22 cellular contexts compared by ENCODE assay signal in the genomic region with DNA sequence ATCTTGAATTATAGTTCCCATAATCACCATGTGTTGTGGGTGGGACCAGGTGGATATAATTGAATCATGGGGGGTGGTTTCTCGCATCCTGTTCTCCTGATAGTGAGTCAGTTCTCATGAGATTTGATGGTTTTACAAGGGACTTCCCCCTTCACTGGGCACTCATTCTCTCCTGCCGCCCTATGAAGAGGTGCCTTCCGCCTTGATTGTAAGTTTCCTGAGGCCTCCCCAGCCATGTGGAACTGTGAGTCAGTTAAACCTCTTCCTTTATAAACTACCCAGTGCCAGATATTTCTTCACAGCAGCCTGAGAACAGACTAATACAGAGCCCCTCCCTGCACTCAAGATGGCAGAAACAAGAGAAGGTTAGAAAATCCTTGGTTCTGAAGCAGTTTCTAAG. TPM values are rescaled to one million over a fixed set of nuclear protein-coding genes. Genes with fewer than 3 reads are reported as not detected.
DNase-seq lines count a peak whose midpoint lies in the region; ATAC-seq and TF ChIP-seq lines count a peak whose summit lies in the region.
"Had no signal": no experiment of that assay in that cellular context is flagged by ENCODE, and none has a peak within 500 bp of the region (broad histone marks: within the 10 kb centered on the region; RNA-seq: fewer than 3 reads in every experiment).

No MANE protein-coding gene starts in this region.

- no peak overlapping the region for H3K4ac ChIP-seq in mesendoderm (ENCODE audit: low read depth, low read length)

- WGBS in mesendoderm (ENCODE audit: extremely low coverage, insufficient coverage, low lambda C conversion rate): no CpG with 5 or more reads among the region's 3 CpGs

- H3K79me2 ChIP-seq in mesendoderm (ENCODE audit: control insufficient read depth, insufficient read depth, low read length): no peaks in the 10 kb centered on the region

- no peak overlapping the region for H2AK5ac ChIP-seq in mesendoderm (ENCODE audit: low read length)

- H3K36me3 ChIP-seq in BLaER1 (peaks cover 40% of the 10 kb centered on the region), mesendoderm (ENCODE audit: control insufficient read depth, insufficient read depth, low read length) (peaks cover 4% of the 10 kb centered on the region)
- H3K36me3 ChIP-seq: cardiac muscle cell, pancreas had no signal

- H3K36me3 Mint-ChIP-seq in activated T-cell treated with anti-CD3 and anti-CD28 coated beads, Interleukin-2, amount 50 U/mL, for 4 hours (ENCODE audit: insufficient read depth): peaks cover 28% of the 10 kb centered on the region

- H3K27ac ChIP-seq in BLaER1: no peak overlapping the region; the same call in 1 of the 2 replicates
- H3K27ac ChIP-seq in mesendoderm (ENCODE audit: low read depth, low read length): no peak overlapping the region
- no peak overlapping the region for H3K27ac ChIP-seq in caudate nucleus (ENCODE audit: low read depth, low read length)
- H3K27ac ChIP-seq: C4-2B, cardiac muscle cell, gastrocnemius medialis, pancreas, PC-9, transverse colon had no signal

- no peak overlapping the region for H3K4me3 ChIP-seq in BLaER1
- H3K4me3 ChIP-seq in mesendoderm (ENCODE audit: low read length): no peak overlapping the region
- H3K4me3 ChIP-seq: cardiac muscle cell, gastrocnemius medialis, pancreas, PC-9, smooth muscle cell, transverse colon had no signal

- no peak overlapping the region for H3K56ac ChIP-seq in mesendoderm (ENCODE audit: low read length)

- H2BK15ac ChIP-seq in mesendoderm (replicated peaks; ENCODE audit: low read depth): no peak overlapping the region

- H4K8ac ChIP-seq in mesendoderm (ENCODE audit: low read depth, low read length): no peak overlapping the region

- H3K18ac ChIP-seq in mesendoderm (ENCODE audit: low read length): no peak overlapping the region

- no peak for TF ChIP-seq CTCF in omental fat pad (IDR thresholded peaks at IDR 0.05)

- ATAC-seq in activated T-cell treated with anti-CD3 and anti-CD28 coated beads, Interleukin-2, amount 50 U/mL, for 4 hours: peak; percentile 79 to 80
- no peak for ATAC-seq in omental fat pad (ENCODE audit: low FRiP score)
- ATAC-seq: gastrocnemius medialis, pancreas, WTC11 had no signal

- peaks cover 9% of the 10 kb centered on the region for H3K9me3 Mint-ChIP-seq in activated T-cell treated with anti-CD3 and anti-CD28 coated beads, Interleukin-2, amount 50 U/mL, for 4 hours
- H3K9me3 Mint-ChIP-seq: immature natural killer cell had no signal

- no peak overlapping the region for H4K5ac ChIP-seq in mesendoderm (ENCODE audit: low read length)

- no peak overlapping the region for H3K9ac ChIP-seq in BLaER1
- no peak overlapping the region for H3K9ac ChIP-seq in mesendoderm (ENCODE audit: low read length)

- no peaks in the 10 kb centered on the region for H3K27me3 Mint-ChIP-seq in activated T-cell treated with anti-CD3 and anti-CD28 coated beads, Interleukin-2, amount 50 U/mL, for 4 hours (ENCODE audit: low read depth)

- DNase-seq in ELR (ENCODE audit: low read depth): peak; percentile 27
- no peak for DNase-seq in activated T-cell treated with anti-CD3 and anti-CD28 coated beads, Interleukin-2, amount 50 U/mL, for 4 hours
- peak; percentile 19 for DNase-seq in mesendoderm
- DNase-seq in caudate nucleus (lab: John Stamatoyannopoulos, UW): no peak
- no peak for DNase-seq in omental fat pad (ENCODE audit: low spot score)
- no peak for DNase-seq in NCI-H345 treated with DMSO at 0.1 percent for 48 hours (lab: John Stamatoyannopoulos, UW; ENCODE audit: unreplicated experiment)
- DNase-seq: activated effector memory CD4-positive, alpha-beta T cell treated with Interleukin-2 at 50 U/mL for 16 hours; DMS79; gastrocnemius medialis; immature natural killer cell; NCI-H1930; NCI-H524 treated with DMSO at 0.1 percent for 48 hours; pancreas; PC-9; SW 1271; transverse colon had no signal

- H3K27me3 ChIP-seq in BLaER1: no peaks in the 10 kb centered on the region
- H3K27me3 ChIP-seq in mesendoderm (ENCODE audit: insufficient read depth, low read length, poor library complexity): no peaks in the 10 kb centered on the region
- H3K27me3 ChIP-seq: cardiac muscle cell, gastrocnemius medialis, pancreas, transverse colon had no signal

- no peak overlapping the region for H2BK5ac ChIP-seq in mesendoderm (ENCODE audit: low read length)

- no peaks in the 10 kb centered on the region for H4K20me1 ChIP-seq in BLaER1

- H3K23ac ChIP-seq in mesendoderm (ENCODE audit: low read length): no peak overlapping the region

- no peak overlapping the region for H2BK120ac ChIP-seq in mesendoderm (ENCODE audit: low read depth, low read length)

- peak overlapping the region; percentile 7 for H3K4me2 ChIP-seq in BLaER1
- H3K4me2 ChIP-seq in mesendoderm (ENCODE audit: low read length): no peak overlapping the region
- H3K4me2 ChIP-seq: PC-9, smooth muscle cell had no signal

- H3K4me3 Mint-ChIP-seq in activated T-cell treated with anti-CD3 and anti-CD28 coated beads, Interleukin-2, amount 50 U/mL, for 4 hours: no peak overlapping the region
- H3K4me3 Mint-ChIP-seq: immature natural killer cell, mesothelial cell of epicardium, WTC11 had no signal

- peaks cover 14% of the 10 kb centered on the region for H3K4me1 Mint-ChIP-seq in activated T-cell treated with anti-CD3 and anti-CD28 coated beads, Interleukin-2, amount 50 U/mL, for 4 hours (ENCODE audit: low read depth)
- H3K4me1 Mint-ChIP-seq: mesothelial cell of epicardium, WTC11 had no signal

- H3K9me3 ChIP-seq in BLaER1: peaks cover 71% of the 10 kb centered on the region
- H3K9me3 ChIP-seq: gastrocnemius medialis, pancreas, transverse colon had no signal

- H3K4me1 ChIP-seq in BLaER1 (peaks cover 24% of the 10 kb centered on the region), mesendoderm (ENCODE audit: control insufficient read depth, low read depth, low read length) (no peaks in the 10 kb centered on the region)
- H3K4me1 ChIP-seq: gastrocnemius medialis, pancreas had no signal

- H3K79me1 ChIP-seq in mesendoderm (ENCODE audit: low read length): no peaks in the 10 kb centered on the region

RNA-seq across cellular contexts. Expression of a gene that starts 26.4 kb away (rescaled TPM):
- total RNA-seq in activated T-cell treated with anti-CD3 and anti-CD28 coated beads, Interleukin-2, amount 50 U/mL, for 4 hours: 1 to 10 TPM; 5.1 to 6.6 (median 5.3) TPM
- 8.9 TPM for polyA plus RNA-seq in mesendoderm (2013, experiment 1 of 2)
- polyA plus RNA-seq in mesendoderm (2013, experiment 2 of 2): 8.9 TPM
- 10 to 100 TPM; 22.6 to 60.4 (median 40.9) TPM for total RNA-seq in omental fat pad

RNA-seq across cellular contexts. Expression of a gene that starts 26.5 kb away (rescaled TPM):
- not detected for total RNA-seq in activated T-cell treated with anti-CD3 and anti-CD28 coated beads, Interleukin-2, amount 50 U/mL, for 4 hours
- 0.01 TPM for polyA plus RNA-seq in mesendoderm (2013, experiment 1 of 2)
- polyA plus RNA-seq in mesendoderm (2013, experiment 2 of 2): not detected
- not detected for total RNA-seq in omental fat pad
- total RNA-seq: cardiac muscle cell, gastrocnemius medialis, mesothelial cell of epicardium, pancreas, PC-9, smooth muscle cell had no signal
- polyA plus RNA-seq: cardiac muscle cell, immature natural killer cell, pancreas, smooth muscle cell had no signal

RNA-seq across cellular contexts. Expression of a gene that starts 34.2 kb away (rescaled TPM):
- total RNA-seq in activated T-cell treated with anti-CD3 and anti-CD28 coated beads, Interleukin-2, amount 50 U/mL, for 4 hours: not detected
- 0.29 TPM for polyA plus RNA-seq in mesendoderm (2013, experiment 1 of 2)
- polyA plus RNA-seq in mesendoderm (2013, experiment 2 of 2): 0.25 TPM
- under 1 TPM in 1 of 4 donors, not detected in 3; 0.12 TPM for total RNA-seq in omental fat pad
- total RNA-seq: mesothelial cell of epicardium, smooth muscle cell had no signal
- polyA plus RNA-seq: cardiac muscle cell, pancreas, smooth muscle cell had no signal

RNA-seq across cellular contexts. Expression of a gene that starts 48.7 kb away (rescaled TPM):
- not detected for total RNA-seq in activated T-cell treated with anti-CD3 and anti-CD28 coated beads, Interleukin-2, amount 50 U/mL, for 4 hours
- polyA plus RNA-seq in mesendoderm (2013, experiment 1 of 2): 0.03 TPM
- 0.03 TPM for polyA plus RNA-seq in mesendoderm (2013, experiment 2 of 2)
- not detected for total RNA-seq in omental fat pad
- total RNA-seq: cardiac muscle cell, mesothelial cell of epicardium, PC-9, smooth muscle cell had no signal
- polyA plus RNA-seq: cardiac muscle cell, immature natural killer cell, smooth muscle cell had no signal

Comparison
In these comparisons a context has a peak if more than half of its experiments do, and no peak if none do; other contexts are left out.
1. DNase-seq: peak in ELR (single experiment) and mesendoderm (single experiment); none in activated T-cell treated with anti-CD3 and anti-CD28 coated beads, Interleukin-2, amount 50 U/mL, for 4 hours (single experiment), caudate nucleus (0 of 61), omental fat pad (single experiment) and NCI-H345 treated with DMSO at 0.1 percent for 48 hours (single experiment).